21 cellular contexts compared by ENCODE assay signal in the genomic region with DNA sequence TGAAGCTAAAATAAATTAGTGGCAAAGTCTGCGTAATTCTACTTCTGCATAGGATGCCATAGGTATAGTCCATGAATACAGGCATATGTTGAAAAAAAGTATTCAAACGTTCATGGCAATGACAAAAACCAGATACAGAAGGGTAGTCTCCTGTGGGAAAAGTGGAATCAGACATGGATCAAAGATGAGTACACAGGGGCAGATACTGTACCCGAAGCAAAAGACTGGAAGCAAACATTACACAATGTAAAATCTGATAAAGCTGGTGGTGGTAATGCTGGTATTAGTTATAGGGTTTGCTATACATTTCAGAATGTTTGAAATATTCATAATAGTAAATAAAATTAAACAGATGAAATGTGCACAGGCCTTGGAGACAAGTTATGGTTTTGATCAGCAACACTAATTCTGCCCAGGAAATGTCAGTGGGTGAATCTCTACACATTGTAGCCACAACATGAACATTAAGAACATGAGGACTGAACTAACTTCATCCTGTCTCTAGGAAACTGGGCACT.
DNase-seq lines count a peak whose midpoint lies in the region; ATAC-seq and TF ChIP-seq lines count a peak whose summit lies in the region.
"Had no signal": no experiment of that assay in that cellular context is flagged by ENCODE, and none has a peak within 500 bp of the region (broad histone marks: within the 10 kb centered on the region; RNA-seq: fewer than 3 reads in every experiment).

No MANE protein-coding gene starts in this region.

- TF ChIP-seq CTCF in IMR-90 (conservative IDR thresholded peaks at IDR 0.05; ENCODE audit: low read depth, low read length) (no peak), esophagus muscularis mucosa (IDR thresholded peaks at IDR 0.05) (no peak)

- H3K56ac ChIP-seq in IMR-90 (ENCODE audit: extremely low read depth, insufficient read depth, low read length): no peak overlapping the region

- peak overlapping the region; percentile 95; the same call in 1 of the 2 replicates for H3K4ac ChIP-seq in IMR-90 (ENCODE audit: low read depth, low read length)
- H3K4ac ChIP-seq in mesenchymal stem cell (ENCODE audit: low read depth in 1 of 2, low read length in 2 of 2): no peak overlapping the region

- no peak overlapping the region for H2BK12ac ChIP-seq in mesenchymal stem cell (ENCODE audit: low read length in 2 of 2)

- no TSS peak for BruUV-seq in IMR-90 (replicated peaks; lab: Mats Ljungman, UMichigan)

- H4K20me1 ChIP-seq in IMR-90 (ENCODE audit: insufficient read depth, low read length): no peaks in the 10 kb centered on the region
- H4K20me1 ChIP-seq: BLaER1 had no signal

- H4K91ac ChIP-seq in IMR-90 (ENCODE audit: insufficient read depth, low read depth, low read length) (peak overlapping the region; percentile 72; the same call in 1 of the 2 replicates), mesenchymal stem cell (ENCODE audit: low read length) (no peak overlapping the region)

- H3K27ac Mint-ChIP-seq in activated naive CD4-positive, alpha-beta T cell treated with anti-CD3 and anti-CD28 coated beads for 36 hours: no peak overlapping the region
- H3K27ac Mint-ChIP-seq: CD14-positive monocyte; CD4-positive, alpha-beta memory T cell; CD4-positive, CD25-positive, alpha-beta regulatory T cell; CD8-positive, alpha-beta memory T cell had no signal

- 86% methylated on average over 1 of the region's 3 CpGs; no CpG with 5 or more reads in 1 of the 2 experiments for WGBS in IMR-90 (ENCODE audit: extremely low coverage in 2 of 2, insufficient read length in 1 of 2), 2 experiments
- 78% methylated on average over 3 of the region's 3 CpGs for WGBS in esophagus muscularis mucosa
- 61% methylated on average over 3 of the region's 3 CpGs for WGBS in mesenchymal stem cell

- in situ Hi-C loops in IMR-90 (cut with MboI; ENCODE audit: low sequenced_read_pairs): no loop called here

- no peak overlapping the region for H3K4me3 ChIP-seq in IMR-90 (ENCODE audit: insufficient read depth, low read depth, low read length)
- H3K4me3 ChIP-seq in esophagus muscularis mucosa: no peak overlapping the region
- no peak overlapping the region for H3K4me3 ChIP-seq in mesenchymal stem cell (ENCODE audit: insufficient read depth in 1 of 2, low read depth in 1 of 2, low read length in 2 of 2)
- H3K4me3 ChIP-seq: BLaER1 had no signal

- TF ChIP-seq POLR2A in IMR-90 (IDR thresholded peaks at IDR 0.05; ENCODE audit: low read depth, low read length): no peak
- no peak for TF ChIP-seq POLR2A in esophagus muscularis mucosa (IDR thresholded peaks at IDR 0.05; ENCODE audit: low read depth)

- H2AK9ac ChIP-seq in IMR-90 (replicated peaks; ENCODE audit: low read depth, low read length, poor library complexity): no peak overlapping the region

- H4K8ac ChIP-seq in IMR-90 (ENCODE audit: low read depth in 2 of 2, low read length in 2 of 2): peak overlapping the region in 1 of 2 experiments; percentile 28; a peak in 2 of 4 replicates
- H4K8ac ChIP-seq in mesenchymal stem cell (ENCODE audit: low read length): no peak overlapping the region

- H2BK120ac ChIP-seq in IMR-90 (ENCODE audit: low read depth, low read length): peak overlapping the region; percentile 95
- H2BK120ac ChIP-seq in mesenchymal stem cell (ENCODE audit: low read depth, low read length): no peak overlapping the region

- no peaks in the 10 kb centered on the region for H3K4me1 Mint-ChIP-seq in activated naive CD4-positive, alpha-beta T cell treated with anti-CD3 and anti-CD28 coated beads for 36 hours (ENCODE audit: low read depth)
- H3K4me1 Mint-ChIP-seq: CD14-positive monocyte; CD4-positive, alpha-beta memory T cell; CD4-positive, CD25-positive, alpha-beta regulatory T cell; CD8-positive, alpha-beta memory T cell had no signal

- H3K27ac ChIP-seq in IMR-90 (ENCODE audit: insufficient read depth, low read length): no peak overlapping the region; the same call in 1 of the 2 replicates
- no peak overlapping the region for H3K27ac ChIP-seq in esophagus muscularis mucosa (replicated peaks in 1 of 4)
- H3K27ac ChIP-seq in mesenchymal stem cell (ENCODE audit: low read length, poor library complexity, severe bottlenecking): no peak overlapping the region
- H3K27ac ChIP-seq: BLaER1 had no signal

- peak overlapping the region; percentile 80; the same call in 1 of the 2 replicates for H3K18ac ChIP-seq in IMR-90 (ENCODE audit: low read depth, low read length)
- no peak overlapping the region for H3K18ac ChIP-seq in mesenchymal stem cell (ENCODE audit: low read depth in 1 of 2, low read length in 2 of 2)

- TF ChIP-seq EP300 in esophagus muscularis mucosa (IDR thresholded peaks at IDR 0.05): no peak

- intact Hi-C loops in IMR-90 (cut with micrococcal nuclease): no loop called here
- intact Hi-C loops in esophagus muscularis mucosa (cut with DNase I): no loop called here
- intact Hi-C loops in activated naive CD4-positive, alpha-beta T cell treated with anti-CD3 and anti-CD28 coated beads for 36 hours (cut with micrococcal nuclease): no loop called here

- peak overlapping the region; percentile 60; the same call in 1 of the 2 replicates for H2AK5ac ChIP-seq in IMR-90 (ENCODE audit: low read depth, low read length)
- no peak overlapping the region for H2AK5ac ChIP-seq in mesenchymal stem cell (ENCODE audit: low read length, severe bottlenecking)

- peaks cover 3% of the 10 kb centered on the region for H3K27me3 Mint-ChIP-seq in activated naive CD4-positive, alpha-beta T cell treated with anti-CD3 and anti-CD28 coated beads for 36 hours (ENCODE audit: low read depth)
- H3K27me3 Mint-ChIP-seq: CD8-positive, alpha-beta memory T cell had no signal

- dilution Hi-C loops in IMR-90 (cut with HindIII; ENCODE audit: low sequenced_read_pairs, unreplicated experiment): no loop called here

- peak overlapping the region; percentile 47; the same call in 1 of the 2 replicates for H2BK20ac ChIP-seq in IMR-90 (ENCODE audit: low read depth, low read length)

- H3K23ac ChIP-seq in IMR-90 (ENCODE audit: low read depth, low read length): peak overlapping the region; percentile 82
- H3K23ac ChIP-seq in mesenchymal stem cell (ENCODE audit: low read length in 2 of 2): no peak overlapping the region

- no peak for DNase-seq in IMR-90
- DNase-seq in amniotic epithelial cell (ENCODE audit: low read depth): peak; percentile 51
- DNase-seq in esophagus muscularis mucosa (ENCODE audit: extremely low spot score): peak; percentile 42
- peak; percentile 65 for DNase-seq in mesenchymal stem cell
- DNase-seq in NCI-H82 (lab: John Stamatoyannopoulos, UW): no peak
- DNase-seq in activated naive CD4-positive, alpha-beta T cell treated with anti-CD3 and anti-CD28 coated beads for 36 hours: no peak
- DNase-seq in cortex of kidney (lab: John Stamatoyannopoulos, UW): no peak
- DNase-seq in NK-92 (lab: John Stamatoyannopoulos, UW; ENCODE audit: unreplicated experiment): no peak
- DNase-seq: 8988T; ACHN; BE2C; C1 segment of cervical spinal cord; CD4-positive, alpha-beta memory T cell; CD4-positive, CD25-positive, alpha-beta regulatory T cell; CD8-positive, alpha-beta memory T cell; COR-L47; DMS 273 treated with DMSO at 0.1 percent for 48 hours; DMS79 treated with DMSO at 0.1 percent for 48 hours; GF-D8 had no signal

- H3K36me3 ChIP-seq in IMR-90 (ENCODE audit: control insufficient read depth, insufficient read depth, low read length) (no peaks in the 10 kb centered on the region), esophagus muscularis mucosa (no peaks in the 10 kb centered on the region), mesenchymal stem cell (ENCODE audit: control insufficient read depth in 1 of 2, insufficient read depth in 2 of 2, low read depth in 1 of 2, low read length in 2 of 2) (no peaks in the 10 kb centered on the region)
- H3K36me3 ChIP-seq: BE2C, BLaER1 had no signal

- H4K5ac ChIP-seq in IMR-90 (ENCODE audit: low read depth, low read length): peak overlapping the region; percentile 35; the same call in 1 of the 2 replicates

- H3K4me2 ChIP-seq in IMR-90 (ENCODE audit: low read depth, low read length): no peak overlapping the region
- H3K4me2 ChIP-seq in mesenchymal stem cell (ENCODE audit: low read length, poor library complexity, severe bottlenecking): no peak overlapping the region
- H3K4me2 ChIP-seq: BLaER1 had no signal

- H3K4me1 ChIP-seq in IMR-90 (ENCODE audit: control insufficient read depth, insufficient read depth, low read length) (peaks cover 16% of the 10 kb centered on the region), esophagus muscularis mucosa (no peaks in the 10 kb centered on the region), mesenchymal stem cell (ENCODE audit: control insufficient read depth, insufficient read depth, low read depth, low read length) (no peaks in the 10 kb centered on the region)
- H3K4me1 ChIP-seq: BE2C, BLaER1 had no signal

- no peak for TF ChIP-seq RAD21 in IMR-90 (IDR thresholded peaks at IDR 0.05; ENCODE audit: low read length)

- no peaks in the 10 kb centered on the region for H3K36me3 Mint-ChIP-seq in activated naive CD4-positive, alpha-beta T cell treated with anti-CD3 and anti-CD28 coated beads for 36 hours (ENCODE audit: low read depth)
- H3K36me3 Mint-ChIP-seq: CD14-positive monocyte; CD4-positive, alpha-beta memory T cell; CD4-positive, CD25-positive, alpha-beta regulatory T cell; CD8-positive, alpha-beta memory T cell had no signal

- peaks cover 1% of the 10 kb centered on the region; the same call in 1 of the 2 replicates for H3K9me3 ChIP-seq in IMR-90 (ENCODE audit: control insufficient read depth, insufficient read depth, low read length)
- H3K9me3 ChIP-seq in esophagus muscularis mucosa: peaks cover 0 to 3% (median 0%) of the 10 kb centered on the region in 4 donors
- H3K9me3 ChIP-seq in mesenchymal stem cell (ENCODE audit: control insufficient read depth, low read length): peaks cover 1% of the 10 kb centered on the region
- H3K9me3 ChIP-seq: BE2C, BLaER1 had no signal

- no peak; the same call in 1 of the 2 replicates for ATAC-seq in IMR-90 (ENCODE audit: low read depth)

- peaks cover 17% of the 10 kb centered on the region for H3K9me1 ChIP-seq in IMR-90 (ENCODE audit: insufficient read depth, low read length)

- no peaks in the 10 kb centered on the region for H3K27me3 ChIP-seq in IMR-90 (ENCODE audit: control insufficient read depth, insufficient read depth, low read length)
- H3K27me3 ChIP-seq in esophagus muscularis mucosa: no peaks in the 10 kb centered on the region
- H3K27me3 ChIP-seq in mesenchymal stem cell (ENCODE audit: control insufficient read depth in 1 of 2, insufficient read depth in 1 of 2, low read length in 2 of 2): no peaks in the 10 kb centered on the region
- H3K27me3 ChIP-seq: BE2C, BLaER1 had no signal

- CTCF ChIA-PET in IMR-90 (lab: Yijun Ruan, JAX): interaction anchor here (1.0 to 1.7 kb wide), 4 partner anchors 11 to 78 kb away, joined by 3 to 4 read pairs (median 4); no protein-coding TSS in a partner anchor
- CTCF ChIA-PET in activated naive CD4-positive, alpha-beta T cell treated with anti-CD3 and anti-CD28 coated beads for 36 hours (lab: Charles Lee): no interaction called here

- H3K79me1 ChIP-seq in IMR-90 (ENCODE audit: low read depth in 1 of 2, low read length in 2 of 2): no peaks in the 10 kb centered on the region
- H3K79me1 ChIP-seq in mesenchymal stem cell (replicated peaks; ENCODE audit: low read length, poor library complexity, severe bottlenecking): no peaks in the 10 kb centered on the region

- peaks cover 8% of the 10 kb centered on the region for H3K9me3 Mint-ChIP-seq in activated naive CD4-positive, alpha-beta T cell treated with anti-CD3 and anti-CD28 coated beads for 36 hours

- no peak overlapping the region for H3K4me3 Mint-ChIP-seq in activated naive CD4-positive, alpha-beta T cell treated with anti-CD3 and anti-CD28 coated beads for 36 hours
- H3K4me3 Mint-ChIP-seq: CD14-positive monocyte; CD4-positive, alpha-beta memory T cell; CD4-positive, CD25-positive, alpha-beta regulatory T cell; CD8-positive, alpha-beta memory T cell had no signal

- H3K9ac ChIP-seq in IMR-90 (ENCODE audit: low read depth, low read length) (no peak overlapping the region), mesenchymal stem cell (ENCODE audit: low read length) (no peak overlapping the region)
- H3K9ac ChIP-seq: BLaER1 had no signal

- POLR2A ChIA-PET in IMR-90 (lab: Charles Lee; ENCODE audit: unreplicated experiment): interaction anchor here (0.6 to 1.7 kb wide), 4 partner anchors 19 to 858 kb away, joined by 3 to 7 read pairs (median 3); no protein-coding TSS in a partner anchor

- H3K14ac ChIP-seq in IMR-90 (replicated peaks; ENCODE audit: low read depth, low read length): peak overlapping the region; percentile 24
- H3K14ac ChIP-seq in mesenchymal stem cell (ENCODE audit: low read length in 2 of 2): no peak overlapping the region

- no peak overlapping the region for H2AFZ ChIP-seq in IMR-90 (replicated peaks; ENCODE audit: low read length, poor library complexity)
- H2AFZ ChIP-seq in mesenchymal stem cell (ENCODE audit: low read depth, low read length): peak overlapping the region; percentile 42

- 0 out of 3 replicates have a peak overlapping the region, but pooled peaks have one; percentile 79 for H2BK15ac ChIP-seq in IMR-90 (ENCODE audit: low read depth, low read length)
- H2BK15ac ChIP-seq in mesenchymal stem cell (ENCODE audit: low read depth, poor library complexity, severe bottlenecking): no peak overlapping the region

- H2BK5ac ChIP-seq in IMR-90 (ENCODE audit: low read depth, low read length, poor library complexity, severe bottlenecking) (peak overlapping the region; percentile 94), mesenchymal stem cell (ENCODE audit: low read depth, low read length, poor library complexity, severe bottlenecking) (no peak overlapping the region)

Comparison
In these comparisons a context has a peak if more than half of its experiments do, and no peak if none do; other contexts are left out.
1. DNase-seq: peak in amniotic epithelial cell (single experiment), esophagus muscularis mucosa (single experiment) and mesenchymal stem cell (single experiment); none in IMR-90 (single experiment), NCI-H82 (single experiment), activated naive CD4-positive, alpha-beta T cell treated with anti-CD3 and anti-CD28 coated beads for 36 hours (single experiment), cortex of kidney (single experiment) and NK-92 (single experiment).